ENCODE assay signal across 1 cellular context in the genomic region with DNA sequence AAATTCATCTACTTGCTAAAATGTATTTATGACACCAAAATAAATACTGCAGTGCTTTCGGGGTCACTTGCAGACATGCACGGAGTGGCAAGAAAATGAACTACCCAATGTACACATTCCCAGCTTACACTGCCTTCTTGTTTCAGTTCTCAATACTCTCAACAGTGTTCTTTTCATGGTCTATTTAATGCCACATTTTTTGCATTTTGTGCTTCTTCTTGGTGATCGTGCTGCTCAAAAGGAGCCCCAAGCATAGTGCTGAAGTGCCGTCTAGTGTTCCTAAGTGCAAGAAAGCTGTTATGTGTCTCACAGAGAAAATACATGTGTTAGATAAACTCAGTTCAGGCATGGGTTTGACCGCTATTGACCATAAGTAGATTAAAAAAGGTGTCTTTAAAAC.
TF ChIP-seq lines count a peak whose summit lies in the region.

No MANE protein-coding gene starts in this region.

TF ChIP-seq in GM12878, 131 proteins besides CTCF, POLR2A, EP300 and RAD21 (continued from another document):
- TF ChIP-seq, protein P1, sequence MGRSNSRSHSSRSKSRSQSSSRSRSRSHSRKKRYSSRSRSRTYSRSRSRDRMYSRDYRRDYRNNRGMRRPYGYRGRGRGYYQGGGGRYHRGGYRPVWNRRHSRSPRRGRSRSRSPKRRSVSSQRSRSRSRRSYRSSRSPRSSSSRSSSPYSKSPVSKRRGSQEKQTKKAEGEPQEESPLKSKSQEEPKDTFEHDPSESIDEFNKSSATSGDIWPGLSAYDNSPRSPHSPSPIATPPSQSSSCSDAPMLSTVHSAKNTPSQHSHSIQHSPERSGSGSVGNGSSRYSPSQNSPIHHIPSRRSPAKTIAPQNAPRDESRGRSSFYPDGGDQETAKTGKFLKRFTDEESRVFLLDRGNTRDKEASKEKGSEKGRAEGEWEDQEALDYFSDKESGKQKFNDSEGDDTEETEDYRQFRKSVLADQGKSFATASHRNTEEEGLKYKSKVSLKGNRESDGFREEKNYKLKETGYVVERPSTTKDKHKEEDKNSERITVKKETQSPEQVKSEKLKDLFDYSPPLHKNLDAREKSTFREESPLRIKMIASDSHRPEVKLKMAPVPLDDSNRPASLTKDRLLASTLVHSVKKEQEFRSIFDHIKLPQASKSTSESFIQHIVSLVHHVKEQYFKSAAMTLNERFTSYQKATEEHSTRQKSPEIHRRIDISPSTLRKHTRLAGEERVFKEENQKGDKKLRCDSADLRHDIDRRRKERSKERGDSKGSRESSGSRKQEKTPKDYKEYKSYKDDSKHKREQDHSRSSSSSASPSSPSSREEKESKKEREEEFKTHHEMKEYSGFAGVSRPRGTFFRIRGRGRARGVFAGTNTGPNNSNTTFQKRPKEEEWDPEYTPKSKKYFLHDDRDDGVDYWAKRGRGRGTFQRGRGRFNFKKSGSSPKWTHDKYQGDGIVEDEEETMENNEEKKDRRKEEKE (IDR thresholded peaks at IDR 0.05), result no peak
- TF ChIP-seq NFIC (IDR thresholded peaks at IDR 0.05; ENCODE audit: low read depth, low read length), result no peak
- no peak for TF ChIP-seq STAT3 (IDR thresholded peaks at IDR 0.05; ENCODE audit: low read depth, low read length)
- no peak for TF ChIP-seq TCF3 (IDR thresholded peaks at IDR 0.05; ENCODE audit: borderline replicate concordance, insufficient read depth, low read depth, low read length)
- TF ChIP-seq FOS (IDR thresholded peaks at IDR 0.05; ENCODE audit: borderline replicate concordance, extremely low read depth, insufficient read length), result no peak
